ENCODE assay signal across 14 cellular contexts in genomic region chr11:845872-846271, GRCh38. TPM values are rescaled to one million over a fixed set of nuclear protein-coding genes. Genes with fewer than 3 reads are reported as not detected.
A peak's percentile ranks its signal among the peaks of the same experiment; 100 is the strongest.
DNase-seq lines count a peak whose midpoint lies in the region; ATAC-seq and TF ChIP-seq lines count a peak whose summit lies in the region.
"Had no signal": no experiment of that assay in that cellular context is flagged by ENCODE, and none has a peak within 500 bp of the region (broad histone marks: within the 10 kb centered on the region; RNA-seq: fewer than 3 reads in every experiment).

No MANE protein-coding gene starts in this region.

- H3K27me3 Mint-ChIP-seq in neural crest cell (ENCODE audit: low read depth): peaks cover 19% of the 10 kb centered on the region

- H3K4me1 ChIP-seq in left ventricle myocardium inferior: peaks cover 94% of the 10 kb centered on the region
- peaks cover 50% of the 10 kb centered on the region for H3K4me1 ChIP-seq in mammary epithelial cell (ENCODE audit: insufficient read depth, low read length)
- H3K4me1 ChIP-seq in upper lobe of right lung: peaks cover 49% of the 10 kb centered on the region

- H2AFZ ChIP-seq in mammary epithelial cell (ENCODE audit: low read depth, low read length): no peak overlapping the region

- no peaks in the 10 kb centered on the region for H3K36me3 ChIP-seq in left ventricle myocardium inferior
- no peaks in the 10 kb centered on the region for H3K36me3 ChIP-seq in mammary epithelial cell (ENCODE audit: insufficient read depth, low read length)
- H3K36me3 ChIP-seq in upper lobe of right lung: no peaks in the 10 kb centered on the region

- no TSS peak for BruUV-seq in mammary epithelial cell (replicated peaks; lab: Mats Ljungman, UMichigan)

- ATAC-seq in upper lobe of right lung: no peak
- ATAC-seq: pancreas had no signal

- no peak overlapping the region for H3K27ac Mint-ChIP-seq in neural crest cell (ENCODE audit: unreplicated experiment)

- H3K9me3 ChIP-seq in left ventricle myocardium inferior (replicated peaks): no peaks in the 10 kb centered on the region
- no peaks in the 10 kb centered on the region for H3K9me3 ChIP-seq in mammary epithelial cell (replicated peaks; ENCODE audit: insufficient read depth, low read length)
- no peaks in the 10 kb centered on the region for H3K9me3 ChIP-seq in upper lobe of right lung
- H3K9me3 ChIP-seq: pancreas had no signal

- H3K4me2 ChIP-seq in mammary epithelial cell (ENCODE audit: insufficient read depth, low read depth, low read length): peak overlapping the region; percentile 39

- TF ChIP-seq CTCF in left ventricle myocardium inferior (IDR thresholded peaks at IDR 0.05; ENCODE audit: borderline replicate concordance): no peak
- no peak for TF ChIP-seq CTCF in mammary epithelial cell (conservative IDR thresholded peaks at IDR 0.05 in 1 of 2, IDR thresholded peaks at IDR 0.05 in 1 of 2; ENCODE audit: extremely low read depth in 1 of 2, insufficient read depth in 1 of 2, low read depth in 1 of 2, low read length in 2 of 2)
- TF ChIP-seq CTCF in neural crest cell (conservative IDR thresholded peaks at IDR 0.05): no peak
- no peak for TF ChIP-seq CTCF in upper lobe of right lung (IDR thresholded peaks at IDR 0.05)
- no peak for TF ChIP-seq CTCF in GM13976 (IDR thresholded peaks at IDR 0.05; ENCODE audit: borderline replicate concordance, control extremely low read depth, extremely low read depth, insufficient read depth, missing control alignments)

- H3K9me3 Mint-ChIP-seq in neural crest cell: no peaks in the 10 kb centered on the region

- H3K27ac ChIP-seq in left ventricle myocardium inferior (replicated peaks) (peak overlapping the region; percentile 97), mammary epithelial cell (ENCODE audit: insufficient read depth, low read depth, low read length) (peak overlapping the region; percentile 5), upper lobe of right lung (peak overlapping the region; percentile 97)

- in situ Hi-C loops in mammary epithelial cell (cut with MboI; ENCODE audit: low sequenced_read_pairs in 2 of 2) (no loop called here), GM13976 (cut with MboI; ENCODE audit: low sequenced_read_pairs, unreplicated experiment) (loop anchor here (10.0 kb wide), 1 partner anchor 209 kb away; no protein-coding TSS in a partner anchor)

- dilution Hi-C loops in mammary epithelial cell (cut with HindIII; ENCODE audit: low sequenced_read_pairs): no loop called here

- CTCF ChIA-PET in mammary epithelial cell (lab: Charles Lee; ENCODE audit: low non-redundant PET): no interaction called here

- DNase-seq in left ventricle myocardium inferior (no peak), cardiac septum (ENCODE audit: low spot score) (no peak), mammary epithelial cell (no peak), neural crest cell (ENCODE audit: low read depth, low spot score) (no peak), upper lobe of right lung (no peak), SKM-1 treated with dmso at 0.1 percent for 144 hours (lab: John Stamatoyannopoulos, UW; ENCODE audit: unreplicated experiment) (no peak), germinal center (ENCODE audit: low spot score) (no peak), GM13976 (ENCODE audit: low spot score) (no peak)
- DNase-seq: activated CD8-positive, alpha-beta memory T cell treated with anti-CD3 and anti-CD28 coated beads, Interleukin-2, amount 50 U/mL, for 48 hours; amygdala; kidney glomerular epithelial cell; NCI-H345; stimulated activated CD4-positive, alpha-beta T cell treated with anti-CD3 and anti-CD28 coated beads, Interleukin-4, amount 100 ng/mL, for 4 hours had no signal

- peaks cover 57% of the 10 kb centered on the region for H3K79me2 ChIP-seq in mammary epithelial cell (ENCODE audit: insufficient read depth, low read length)

- WGBS in mammary epithelial cell (ENCODE audit: low coverage, missing lambda C conversion rate): 69% methylated on average over 4 of the region's 6 CpGs

- H3K9ac ChIP-seq in mammary epithelial cell (ENCODE audit: insufficient read depth, low read length): no peak overlapping the region

- no peaks in the 10 kb centered on the region for H3K27me3 ChIP-seq in left ventricle myocardium inferior (ENCODE audit: low read depth)
- H3K27me3 ChIP-seq in mammary epithelial cell (ENCODE audit: insufficient read depth, low read length): no peaks in the 10 kb centered on the region
- H3K27me3 ChIP-seq in upper lobe of right lung: no peaks in the 10 kb centered on the region
- H3K27me3 ChIP-seq: pancreas had no signal

- intact Hi-C loops in left ventricle myocardium inferior (cut with micrococcal nuclease) (no loop called here), cardiac septum (cut with DNase I) (loop anchor here (2.0 kb wide), 1 partner anchor 79 kb away; the partner anchor contains the start of gene AP2A2), mammary epithelial cell (cut with micrococcal nuclease) (loop anchor here (1.0 to 10.0 kb wide), 2 partner anchors 79 to 205 kb away; partner anchors contain the start of gene AP2A2), upper lobe of right lung (cut with DNase I) (no loop called here)

- H3K36me3 Mint-ChIP-seq in neural crest cell (ENCODE audit: low read depth): peaks cover under 1% of the 10 kb centered on the region

- peaks cover 12% of the 10 kb centered on the region for H3K4me1 Mint-ChIP-seq in neural crest cell

- H3K4me3 ChIP-seq in left ventricle myocardium inferior (peak overlapping the region; percentile 97), mammary epithelial cell (replicated peaks in 1 of 3; ENCODE audit: insufficient read depth in 1 of 3, low read depth in 2 of 3, low read length in 3 of 3) (no peak overlapping the region), upper lobe of right lung (peak overlapping the region; percentile 100)

- peak overlapping the region; percentile 62 for H3K4me3 Mint-ChIP-seq in neural crest cell

- no peaks in the 10 kb centered on the region for H4K20me1 ChIP-seq in mammary epithelial cell (ENCODE audit: insufficient read depth, low read length)

RNA-seq across cellular contexts. Expression of gene TSPAN4, which starts 3.2 kb away (rescaled TPM):
- total RNA-seq in left ventricle myocardium inferior: 33.0 TPM
- total RNA-seq in cardiac septum: 27.9 TPM
- 10 to 100 TPM; 50.3 to 81.7 TPM for total RNA-seq in mammary epithelial cell
- polyA plus RNA-seq in mammary epithelial cell: 114 TPM
- 29.2 TPM for polyA minus RNA-seq in mammary epithelial cell
- total RNA-seq in neural crest cell: 40.0 and 40.2 TPM in 2 replicates
- total RNA-seq in upper lobe of right lung: 167 TPM

RNA-seq across cellular contexts. Expression of gene POLR2L, which starts 3.5 kb away (rescaled TPM):
- 226 TPM for total RNA-seq in left ventricle myocardium inferior
- 202 TPM for total RNA-seq in cardiac septum
- 100 to 1,000 TPM in 1 of 2 donors, 10 to 100 TPM in 1; 60.0 to 193 TPM for total RNA-seq in mammary epithelial cell
- 235 TPM for polyA plus RNA-seq in mammary epithelial cell
- polyA minus RNA-seq in mammary epithelial cell: 110 TPM
- total RNA-seq in neural crest cell: 128 and 134 TPM in 2 replicates
- total RNA-seq in upper lobe of right lung: 138 TPM

RNA-seq across cellular contexts. Expression of gene CD151, which starts 13.1 kb away (rescaled TPM):
- total RNA-seq in left ventricle myocardium inferior (408 TPM), cardiac septum (625 TPM), mammary epithelial cell (100 to 1,000 TPM; 387 to 511 TPM), neural crest cell (101 and 108 TPM in 2 replicates), upper lobe of right lung (486 TPM)
- polyA plus RNA-seq in mammary epithelial cell: 721 TPM
- 374 TPM for polyA minus RNA-seq in mammary epithelial cell

RNA-seq across cellular contexts. Expression of gene CRACR2B, which starts 18.2 kb away (rescaled TPM):
- total RNA-seq in left ventricle myocardium inferior: 23.2 TPM
- total RNA-seq in cardiac septum: 12.2 TPM
- under 1 TPM in 1 of 2 donors, not detected in 1; 0.17 TPM for total RNA-seq in mammary epithelial cell
- 0.25 TPM for polyA plus RNA-seq in mammary epithelial cell
- not detected for polyA minus RNA-seq in mammary epithelial cell
- total RNA-seq in neural crest cell: 1.6 and 2.7 TPM in 2 replicates
- 34.3 TPM for total RNA-seq in upper lobe of right lung

RNA-seq across cellular contexts. Expression of gene PNPLA2, which starts 27.2 kb away (rescaled TPM):
- total RNA-seq in left ventricle myocardium inferior (300 TPM), cardiac septum (209 TPM), mammary epithelial cell (10 to 100 TPM; 14.7 to 62.6 TPM), neural crest cell (27.0 and 34.5 TPM in 2 replicates), upper lobe of right lung (143 TPM)
- 13.7 TPM for polyA plus RNA-seq in mammary epithelial cell
- polyA minus RNA-seq in mammary epithelial cell: 17.2 TPM

Comparison
In these comparisons a context has a peak if more than half of its experiments do, and no peak if none do; other contexts are left out.
1. intact Hi-C loops: an anchor here in cardiac septum (2.0 kb wide) and mammary epithelial cell (1.0 to 10.0 kb wide); none called in left ventricle myocardium inferior and upper lobe of right lung.
2. H3K27ac ChIP-seq: peak in every context shown above with its lines; median percentile 97 in left ventricle myocardium inferior; 97 in upper lobe of right lung; 5 in mammary epithelial cell.
3. H3K4me3 ChIP-seq: peak in left ventricle myocardium inferior (single experiment) and upper lobe of right lung (single experiment); none in mammary epithelial cell (0 of 3).